In the genomic region with DNA sequence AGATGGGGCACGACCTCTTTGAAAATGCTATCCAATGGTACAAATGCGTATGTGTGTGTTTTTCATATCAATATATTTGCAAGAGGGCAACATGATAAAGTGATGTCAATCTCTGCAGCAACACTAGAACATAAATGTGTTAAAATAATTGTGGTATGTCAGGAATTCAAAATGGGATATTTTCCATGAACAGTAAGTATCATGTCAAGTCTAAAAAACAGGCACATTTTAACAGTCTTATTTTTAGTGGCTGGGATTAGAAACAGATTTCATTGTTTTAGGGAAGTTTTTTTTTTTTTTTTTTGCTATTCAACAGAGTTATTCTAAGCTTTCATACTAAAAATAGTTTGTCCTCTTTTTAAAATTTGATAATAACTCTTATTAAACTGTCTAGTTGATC, we compare ENCODE assay signal across 16 cellular contexts.
DNase-seq lines count a peak whose midpoint lies in the region; ATAC-seq, FAIRE-seq and TF ChIP-seq lines count a peak whose summit lies in the region.
"Had no signal": no experiment of that assay in that cellular context is flagged by ENCODE, and none has a peak within 500 bp of the region (broad histone marks: within the 10 kb centered on the region; RNA-seq: fewer than 3 reads in every experiment).

No MANE protein-coding gene starts in this region.

- H3K4me3 Mint-ChIP-seq in astrocyte (ENCODE audit: unreplicated experiment), result no peak overlapping the region

- no peak for ATAC-seq in psoas muscle
- ATAC-seq in GM21381 (IDR thresholded peaks at IDR 0.05; ENCODE audit: unreplicated experiment), result no peak

- H3K27me3 Mint-ChIP-seq in astrocyte (ENCODE audit: low read depth, unreplicated experiment), result no peaks in the 10 kb centered on the region

- H3K4me1 ChIP-seq in astrocyte (ENCODE audit: insufficient read depth, low read length) (peaks cover 11% of the 10 kb centered on the region), psoas muscle (no peaks in the 10 kb centered on the region)
- H3K4me1 ChIP-seq: Caco-2 had no signal

- no peak overlapping the region for H3K9ac ChIP-seq in astrocyte (ENCODE audit: low read length)

- FAIRE-seq in H54 (lab: Jason Lieb, UNC) (peak; percentile 55), astrocyte (lab: Jason Lieb, UNC) (peak; percentile 88)

- no peak overlapping the region for H3K27ac Mint-ChIP-seq in astrocyte (ENCODE audit: unreplicated experiment)

- H3K4me2 ChIP-seq in astrocyte (ENCODE audit: low read length), result no peak overlapping the region

- H3K9me3 ChIP-seq in astrocyte (ENCODE audit: insufficient read depth, low read depth, low read length) (no peaks in the 10 kb centered on the region), psoas muscle (no peaks in the 10 kb centered on the region)
- H3K9me3 ChIP-seq: Caco-2 had no signal

- H3K27ac ChIP-seq in astrocyte (ENCODE audit: low read depth, low read length) (no peak overlapping the region), psoas muscle (no peak overlapping the region)

- no peak overlapping the region for H2AFZ ChIP-seq in astrocyte (ENCODE audit: low read depth, low read length)

- DNase-seq in AG09309 (ENCODE audit: low read depth), result peak; percentile 27
- no peak for DNase-seq in H54 (ENCODE audit: insufficient read length, low spot score)
- DNase-seq in astrocyte (ENCODE audit: low read depth), result peak; percentile 13
- DNase-seq in fibroblast of the aortic adventitia (ENCODE audit: low read depth), result peak; percentile 44
- no peak for DNase-seq in KBM-7
- DNase-seq in psoas muscle, result no peak
- no peak for DNase-seq in NCI-H748 (lab: John Stamatoyannopoulos, UW; ENCODE audit: unreplicated experiment)
- DNase-seq: AML-193; Caco-2; DMS53; HCEC 1CT; NCI-H1417 treated with DMSO at 0.1 percent for 48 hours; NCI-H1930; NK-92 treated with Interleukin-12 subunit alpha and Interleukin-12 subunit beta, amount 100 ng/mL, for 24 hours; SHP77 had no signal

- WGBS in psoas muscle, 3 donors, result 45 to 62% (median 61%) methylated on average over 2 of the region's 2 CpGs

- peaks cover 13% of the 10 kb centered on the region for H3K4me1 Mint-ChIP-seq in astrocyte (ENCODE audit: low read depth, unreplicated experiment)

- H3K27me3 ChIP-seq in astrocyte (ENCODE audit: insufficient read depth, low read length), result no peaks in the 10 kb centered on the region
- peaks cover 0 to 2% (median 0%) of the 10 kb centered on the region in 3 donors for H3K27me3 ChIP-seq in psoas muscle (ENCODE audit: insufficient read depth in 3 of 3, low read length in 2 of 3)

- TF ChIP-seq POLR2A in H54 (IDR thresholded peaks at IDR 0.05; ENCODE audit: low read depth, low read length), result no peak

- in situ Hi-C loops in KBM-7 (cut with MboI; ENCODE audit: low pct_unique_long_range_greater_than_20kb, low sequenced_read_pairs), result no loop called here

- no peaks in the 10 kb centered on the region for H3K36me3 Mint-ChIP-seq in astrocyte (ENCODE audit: low read depth, unreplicated experiment)

- no peak overlapping the region for H3K4me3 ChIP-seq in AG09309 (ENCODE audit: control insufficient read depth, low read depth, low read length)
- no peak overlapping the region for H3K4me3 ChIP-seq in astrocyte (ENCODE audit: insufficient read depth, low read depth, low read length)
- H3K4me3 ChIP-seq in fibroblast of the aortic adventitia (ENCODE audit: low read depth, low read length), result no peak overlapping the region
- no peak overlapping the region for H3K4me3 ChIP-seq in psoas muscle

- no peaks in the 10 kb centered on the region for H3K79me2 ChIP-seq in astrocyte (ENCODE audit: insufficient read depth, low read length)

- intact Hi-C loops in psoas muscle (cut with DNase I), result no loop called here

- H4K20me1 ChIP-seq in astrocyte (ENCODE audit: insufficient read depth, low read length), result no peaks in the 10 kb centered on the region

- TF ChIP-seq CTCF in AG09309 (IDR thresholded peaks at IDR 0.05; ENCODE audit: control insufficient read depth, insufficient read depth, low read depth, low read length, missing control alignments) (no peak), astrocyte (IDR thresholded peaks at IDR 0.05; ENCODE audit: insufficient read depth, low read depth, low read length) (no peak), fibroblast of the aortic adventitia (IDR thresholded peaks at IDR 0.05; ENCODE audit: insufficient read depth, low read length) (no peak), psoas muscle (IDR thresholded peaks at IDR 0.05) (no peak)

- H3K36me3 ChIP-seq in astrocyte (ENCODE audit: insufficient read depth, low read length) (no peaks in the 10 kb centered on the region), psoas muscle (ENCODE audit: insufficient read depth in 1 of 2, low read depth in 1 of 2) (no peaks in the 10 kb centered on the region)

- no peaks in the 10 kb centered on the region for H3K9me3 Mint-ChIP-seq in astrocyte (ENCODE audit: unreplicated experiment)

Comparison
In these comparisons a context has a peak if more than half of its experiments do, and no peak if none do; other contexts are left out.
1. DNase-seq: peak in AG09309 (single experiment), astrocyte (single experiment) and fibroblast of the aortic adventitia (single experiment); none in H54 (single experiment), KBM-7 (single experiment), psoas muscle (0 of 2) and NCI-H748 (single experiment).